Comparison of ENCODE assay signal across 32 cellular contexts in the genomic region with DNA sequence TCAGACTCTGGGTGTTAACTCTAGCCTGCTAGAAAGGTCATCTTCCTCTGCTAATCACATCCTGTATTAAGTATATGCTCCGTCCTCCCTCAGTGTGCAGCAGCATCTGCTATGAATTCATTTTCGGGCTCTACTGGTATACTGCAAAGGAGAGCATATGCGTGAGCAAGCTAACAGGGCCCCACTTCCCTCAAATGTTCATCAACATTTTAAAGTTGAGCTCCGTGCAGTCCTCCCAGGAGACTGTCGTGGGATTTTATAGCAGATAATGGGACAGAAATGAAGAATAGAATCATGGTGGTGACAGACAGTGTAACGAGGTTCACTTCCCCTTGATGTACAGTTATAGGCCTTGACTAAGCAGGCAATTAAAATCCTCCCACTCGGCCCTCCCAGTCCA.
"Had no signal": no experiment of that assay in that cellular context is flagged by ENCODE, and none has a peak within 500 bp of the region (broad histone marks: within the 10 kb centered on the region; RNA-seq: fewer than 3 reads in every experiment).

No MANE protein-coding gene starts in this region.

- ATAC-seq: activated naive CD8-positive, alpha-beta T cell treated with anti-CD3 and anti-CD28 coated beads, Interleukin-2, amount 50 U/mL, for 24 hours; esophagus mucosa; left colon; naive thymus-derived CD8-positive, alpha-beta T cell had no signal

- H3K27ac Mint-ChIP-seq: activated CD4-positive, alpha-beta memory T cell treated with anti-CD3 and anti-CD28 coated beads, Interleukin-2, amount 10 ng/mL, durations not matched to agents 7 days and 5 days; activated CD4-positive, alpha-beta T cell treated with anti-CD3 and anti-CD28 coated beads, Interleukin-2, amount 10 ng/mL, durations not matched to agents 24 days and 14 days; activated naive CD4-positive, alpha-beta T cell treated with anti-CD3 and anti-CD28 coated beads, Interleukin-2, amount 10 ng/mL, durations not matched to agents 7 days and 5 days; activated naive CD8-positive, alpha-beta T cell treated with anti-CD3 and anti-CD28 coated beads, Interleukin-2, amount 50 U/mL, for 24 hours; activated T-cell treated with anti-CD3 and anti-CD28 coated beads, Interleukin-2, amount 50 U/mL, for 24 hours; neural progenitor cell; T-helper 1 cell treated with Interleukin-12 subunit alpha and Interleukin-12 subunit beta and Interleukin-4 antibody, amounts not matched to agents 30 μg/mL and 1 μg/mL, for 36 hours had no signal

- H3K9me3 ChIP-seq: breast epithelium, right atrium auricular region, suprapubic skin, transverse colon had no signal

- H3K27me3 Mint-ChIP-seq: activated CD4-positive, alpha-beta memory T cell treated with anti-CD3 and anti-CD28 coated beads, Interleukin-2, amount 10 ng/mL, durations not matched to agents 7 days and 5 days; activated CD4-positive, alpha-beta T cell treated with anti-CD3 and anti-CD28 coated beads, Interleukin-2, amount 10 ng/mL, durations not matched to agents 24 days and 14 days; activated naive CD4-positive, alpha-beta T cell treated with anti-CD3 and anti-CD28 coated beads, Interleukin-2, amount 10 ng/mL, durations not matched to agents 7 days and 5 days; activated naive CD8-positive, alpha-beta T cell treated with anti-CD3 and anti-CD28 coated beads, Interleukin-2, amount 50 U/mL, for 24 hours; activated T-cell treated with anti-CD3 and anti-CD28 coated beads, Interleukin-2, amount 50 U/mL, for 24 hours; naive thymus-derived CD8-positive, alpha-beta T cell had no signal

- H3K4me3 ChIP-seq: breast epithelium, neural progenitor cell, right atrium auricular region, smooth muscle cell, suprapubic skin, transverse colon had no signal

- H3K9me3 Mint-ChIP-seq: activated CD4-positive, alpha-beta memory T cell treated with anti-CD3 and anti-CD28 coated beads, Interleukin-2, amount 10 ng/mL, durations not matched to agents 7 days and 5 days; activated CD4-positive, alpha-beta T cell treated with anti-CD3 and anti-CD28 coated beads, Interleukin-2, amount 10 ng/mL, durations not matched to agents 24 days and 14 days; activated naive CD4-positive, alpha-beta T cell treated with anti-CD3 and anti-CD28 coated beads, Interleukin-2, amount 10 ng/mL, durations not matched to agents 7 days and 5 days; activated naive CD8-positive, alpha-beta T cell treated with anti-CD3 and anti-CD28 coated beads, Interleukin-2, amount 50 U/mL, for 24 hours; activated T-cell treated with anti-CD3 and anti-CD28 coated beads, Interleukin-2, amount 50 U/mL, for 24 hours; naive thymus-derived CD8-positive, alpha-beta T cell; neural progenitor cell; T-helper 1 cell treated with Interleukin-12 subunit alpha and Interleukin-12 subunit beta and Interleukin-4 antibody, amounts not matched to agents 30 μg/mL and 1 μg/mL, for 36 hours had no signal

- H3K36me3 ChIP-seq: breast epithelium, neural progenitor cell, right atrium auricular region, suprapubic skin, transverse colon, WERI-Rb-1 had no signal

- H3K4me1 ChIP-seq: breast epithelium, parathyroid adenoma, right atrium auricular region, suprapubic skin had no signal

- H3K27ac ChIP-seq: breast epithelium, neural progenitor cell, parathyroid adenoma, right atrium auricular region, suprapubic skin, transverse colon, WERI-Rb-1 had no signal

- H3K4me3 Mint-ChIP-seq: activated CD4-positive, alpha-beta memory T cell treated with anti-CD3 and anti-CD28 coated beads, Interleukin-2, amount 10 ng/mL, durations not matched to agents 7 days and 5 days; activated CD4-positive, alpha-beta T cell treated with anti-CD3 and anti-CD28 coated beads, Interleukin-2, amount 10 ng/mL, durations not matched to agents 24 days and 14 days; activated naive CD4-positive, alpha-beta T cell treated with anti-CD3 and anti-CD28 coated beads, Interleukin-2, amount 10 ng/mL, durations not matched to agents 7 days and 5 days; activated naive CD8-positive, alpha-beta T cell treated with anti-CD3 and anti-CD28 coated beads, Interleukin-2, amount 50 U/mL, for 24 hours; activated T-cell treated with anti-CD3 and anti-CD28 coated beads, Interleukin-2, amount 50 U/mL, for 24 hours; naive thymus-derived CD8-positive, alpha-beta T cell; neural progenitor cell; T-helper 1 cell treated with Interleukin-12 subunit alpha and Interleukin-12 subunit beta and Interleukin-4 antibody, amounts not matched to agents 30 μg/mL and 1 μg/mL, for 36 hours had no signal

- H3K9ac ChIP-seq: neural progenitor cell, parathyroid adenoma had no signal

- H3K27me3 ChIP-seq: breast epithelium, neural progenitor cell, right atrium auricular region, suprapubic skin, transverse colon had no signal

- H2AFZ ChIP-seq: neural progenitor cell, parathyroid adenoma had no signal

- DNase-seq: activated CD4-positive, alpha-beta memory T cell treated with anti-CD3 and anti-CD28 coated beads, Interleukin-2, amount 10 ng/mL, durations not matched to agents 7 days and 5 days; activated CD4-positive, alpha-beta T cell treated with anti-CD3 and anti-CD28 coated beads, Interleukin-2, amount 10 ng/mL, durations not matched to agents 24 days and 14 days; activated CD4-positive, CD25-positive, alpha-beta regulatory T cell treated with anti-CD3 and anti-CD28 coated beads, Interleukin-2, amount 50 U/mL, for 72 hours; activated CD8-positive, alpha-beta memory T cell treated with anti-CD3 and anti-CD28 coated beads, Interleukin-2, amount 50 U/mL, for 48 hours; activated gamma-delta T cell; activated naive CD4-positive, alpha-beta T cell treated with anti-CD3 and anti-CD28 coated beads, Interleukin-2, amount 10 ng/mL, durations not matched to agents 7 days and 5 days; activated naive CD8-positive, alpha-beta T cell treated with anti-CD3 and anti-CD28 coated beads, Interleukin-2, amount 50 U/mL, for 24 hours; activated T-cell treated with anti-CD3 and anti-CD28 coated beads, Interleukin-2, amount 50 U/mL, for 24 hours; amygdala; central memory CD4-positive, alpha-beta T cell; foreskin fibroblast; head of caudate nucleus; hippocampal formation; kidney; left colon; naive thymus-derived CD8-positive, alpha-beta T cell; occipital lobe; stimulated activated CD4-positive, alpha-beta T cell treated with anti-CD3 and anti-CD28 coated beads, Interleukin-1b, Interleukin-23, amount 100 ng/mL, for 48 hours; stimulated activated CD4-positive, alpha-beta T cell treated with anti-CD3 and anti-CD28 coated beads, Interleukin-4, amount 100 ng/mL, for 4 hours; stimulated activated CD8-positive, alpha-beta memory T cell treated with anti-CD3 and anti-CD28 coated beads, Interleukin-4, amount 100 ng/mL, for 48 hours; stimulated activated naive CD4-positive, alpha-beta T cell; T1000; transverse colon; WERI-Rb-1 had no signal

- H3K4me2 ChIP-seq: neural progenitor cell, smooth muscle cell had no signal
